In the genomic region with DNA sequence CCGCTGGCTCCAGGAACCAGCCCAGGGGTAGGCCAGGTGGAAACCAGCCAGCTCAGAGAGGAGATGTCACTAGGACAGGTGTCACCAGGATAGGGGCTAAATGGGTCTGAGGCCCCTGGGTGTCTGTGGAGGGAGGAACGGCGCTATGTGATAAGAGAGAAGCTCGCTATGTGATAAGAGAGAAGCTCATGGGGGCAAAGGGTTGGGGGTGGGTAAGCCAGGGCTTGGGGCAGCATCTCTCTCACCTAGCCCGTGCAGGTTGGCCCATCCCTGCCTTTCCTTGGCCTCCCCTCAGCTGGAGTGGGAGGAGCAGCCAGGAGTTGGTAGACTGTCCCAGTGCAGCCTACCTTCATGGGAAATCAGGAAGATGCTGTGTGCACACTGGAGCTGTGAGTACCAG, we compare ENCODE assay signal across 13 cellular contexts. TPM values are rescaled to one million over a fixed set of nuclear protein-coding genes. Genes with fewer than 3 reads are reported as not detected.
A peak's percentile ranks its signal among the peaks of the same experiment; 100 is the strongest.
DNase-seq lines count a peak whose midpoint lies in the region; ATAC-seq and TF ChIP-seq lines count a peak whose summit lies in the region.
"Had no signal": no experiment of that assay in that cellular context is flagged by ENCODE, and none has a peak within 500 bp of the region (broad histone marks: within the 10 kb centered on the region; RNA-seq: fewer than 3 reads in every experiment).

No MANE protein-coding gene starts in this region.

- intact Hi-C loops in heart right ventricle (cut with DNase I), result loop anchor here in 3 of 10 donors (5.0 kb wide), 1 partner anchor 48 kb away; no protein-coding TSS in a partner anchor

- peaks cover under 1% of the 10 kb centered on the region for H3K36me3 ChIP-seq in CD4-positive, CD25-positive, alpha-beta regulatory T cell (ENCODE audit: control insufficient read depth, insufficient read depth, low read length)
- H3K36me3 ChIP-seq in heart right ventricle, result peaks cover 0 to 6% (median 0%) of the 10 kb centered on the region in 9 donors

- no peaks in the 10 kb centered on the region for H3K27me3 Mint-ChIP-seq in CD4-positive, CD25-positive, alpha-beta regulatory T cell
- peaks cover 25% of the 10 kb centered on the region for H3K27me3 Mint-ChIP-seq in neural crest cell (ENCODE audit: low read depth)
- H3K27me3 Mint-ChIP-seq: stimulated activated naive CD8-positive, alpha-beta T cell treated with anti-CD3 and anti-CD28 coated beads, Interleukin-15, amount 100 ng/mL, for 72 hours had no signal

- no peaks in the 10 kb centered on the region for H3K9me3 Mint-ChIP-seq in CD4-positive, CD25-positive, alpha-beta regulatory T cell
- no peaks in the 10 kb centered on the region for H3K9me3 Mint-ChIP-seq in neural crest cell
- H3K9me3 Mint-ChIP-seq: stimulated activated naive CD8-positive, alpha-beta T cell treated with anti-CD3 and anti-CD28 coated beads, Interleukin-15, amount 100 ng/mL, for 72 hours had no signal

- peaks cover 7 to 80% (median 42%) of the 10 kb centered on the region in 4 donors for H3K4me1 Mint-ChIP-seq in CD4-positive, CD25-positive, alpha-beta regulatory T cell
- H3K4me1 Mint-ChIP-seq in neural crest cell, result peaks cover 11% of the 10 kb centered on the region

- no peaks in the 10 kb centered on the region for H3K27me3 ChIP-seq in CD4-positive, CD25-positive, alpha-beta regulatory T cell (ENCODE audit: control insufficient read depth, insufficient read depth, low read length)
- H3K27me3 ChIP-seq in HL-60 (ENCODE audit: insufficient read depth, poor library complexity, severe bottlenecking) (no peaks in the 10 kb centered on the region), heart right ventricle (no peaks in the 10 kb centered on the region)

- H3K27ac ChIP-seq in CD4-positive, CD25-positive, alpha-beta regulatory T cell (ENCODE audit: insufficient read depth, low read length, poor library complexity, severe bottlenecking), result peak overlapping the region; percentile 83
- H3K27ac ChIP-seq in HL-60 (replicated peaks), result peak overlapping the region; percentile 86
- peak overlapping the region; percentile 52 for H3K27ac ChIP-seq in caudate nucleus (ENCODE audit: low read depth, low read length)
- no peak overlapping the region for H3K27ac ChIP-seq in substantia nigra (ENCODE audit: low read depth, low read length, poor library complexity, severe bottlenecking)
- H3K27ac ChIP-seq in heart right ventricle, result peak overlapping the region in 4 of 10 donors; percentile 89 to 93 (median 90)
- H3K27ac ChIP-seq: epithelial cell of prostate had no signal

- no peak for ATAC-seq in CD4-positive, CD25-positive, alpha-beta regulatory T cell (ENCODE audit: low read depth in 2 of 2)
- no peak for ATAC-seq in heart right ventricle

- no peaks in the 10 kb centered on the region for H3K36me3 Mint-ChIP-seq in CD4-positive, CD25-positive, alpha-beta regulatory T cell
- no peaks in the 10 kb centered on the region for H3K36me3 Mint-ChIP-seq in neural crest cell (ENCODE audit: low read depth)

- no peak overlapping the region for H3K4me3 ChIP-seq in CD4-positive, CD25-positive, alpha-beta regulatory T cell (ENCODE audit: low read depth, low read length)
- H3K4me3 ChIP-seq in HL-60 (replicated peaks; ENCODE audit: insufficient read depth, low read length) (no peak overlapping the region), heart right ventricle (no peak overlapping the region)

- H3K27ac Mint-ChIP-seq in CD4-positive, CD25-positive, alpha-beta regulatory T cell, result peak overlapping the region; percentile 96 to 100 (median 98)
- no peak overlapping the region for H3K27ac Mint-ChIP-seq in neural crest cell (ENCODE audit: unreplicated experiment)

- TF ChIP-seq CTCF in HL-60 (IDR thresholded peaks at IDR 0.05; ENCODE audit: insufficient read depth, low read length), result no peak
- no peak for TF ChIP-seq CTCF in neural crest cell (conservative IDR thresholded peaks at IDR 0.05)
- TF ChIP-seq CTCF in heart right ventricle (IDR thresholded peaks at IDR 0.05), result no peak

- WGBS in heart right ventricle, 2 donors, result 87 to 92% methylated on average over 5 of the region's 5 CpGs

- peaks cover 65% of the 10 kb centered on the region for H3K4me1 ChIP-seq in CD4-positive, CD25-positive, alpha-beta regulatory T cell (ENCODE audit: control insufficient read depth, insufficient read depth, low read length, poor library complexity, severe bottlenecking)
- H3K4me1 ChIP-seq in heart right ventricle, result peaks cover 16 to 59% (median 36%) of the 10 kb centered on the region in 9 donors

- H3K4me3 Mint-ChIP-seq in CD4-positive, CD25-positive, alpha-beta regulatory T cell, result peak overlapping the region; percentile 71 to 89 (median 87)
- peak overlapping the region; percentile 56 for H3K4me3 Mint-ChIP-seq in neural crest cell

- no peak for DNase-seq in CD4-positive, CD25-positive, alpha-beta regulatory T cell
- DNase-seq in HL-60 (ENCODE audit: low read depth in 1 of 2, low spot score in 1 of 2) (no peak), caudate nucleus (lab: John Stamatoyannopoulos, UW) (no peak), neural crest cell (ENCODE audit: low read depth, low spot score) (no peak), substantia nigra (lab: John Stamatoyannopoulos, UW) (no peak), heart right ventricle (no peak), iPS-NIHi11 (ENCODE audit: low spot score) (no peak), middle frontal gyrus (ENCODE audit: extremely low spot score, low spot score) (no peak)
- DNase-seq: central memory CD4-positive, alpha-beta T cell; NCI-H1417 treated with DMSO at 0.1 percent for 48 hours; NCI-H526 treated with DMSO at 0.1 percent for 48 hours; stimulated activated naive CD8-positive, alpha-beta T cell treated with anti-CD3 and anti-CD28 coated beads, Interleukin-15, amount 100 ng/mL, for 72 hours had no signal

- H3K9me3 ChIP-seq in CD4-positive, CD25-positive, alpha-beta regulatory T cell (ENCODE audit: control insufficient read depth in 2 of 2, low read length in 2 of 2), result no peaks in the 10 kb centered on the region
- H3K9me3 ChIP-seq in heart right ventricle, result no peaks in the 10 kb centered on the region

RNA-seq across cellular contexts. Expression of gene SUSD2, which starts 26.5 kb away (rescaled TPM):
- total RNA-seq in CD4-positive, CD25-positive, alpha-beta regulatory T cell, result 0.81 TPM
- polyA plus RNA-seq in CD4-positive, CD25-positive, alpha-beta regulatory T cell, result under 1 TPM in 1 of 4 donors, not detected in 3; 0.06 TPM
- total RNA-seq in neural crest cell, result 0.37 and 0.66 TPM in 2 replicates
- 1 to 10 TPM in 6 of 10 donors, under 1 TPM in 4; 0.57 to 6.7 (median 1.5) TPM for total RNA-seq in heart right ventricle
- 1 to 10 TPM; 5.4 to 6.5 TPM for polyA plus RNA-seq in heart right ventricle
